In the genomic region with DNA sequence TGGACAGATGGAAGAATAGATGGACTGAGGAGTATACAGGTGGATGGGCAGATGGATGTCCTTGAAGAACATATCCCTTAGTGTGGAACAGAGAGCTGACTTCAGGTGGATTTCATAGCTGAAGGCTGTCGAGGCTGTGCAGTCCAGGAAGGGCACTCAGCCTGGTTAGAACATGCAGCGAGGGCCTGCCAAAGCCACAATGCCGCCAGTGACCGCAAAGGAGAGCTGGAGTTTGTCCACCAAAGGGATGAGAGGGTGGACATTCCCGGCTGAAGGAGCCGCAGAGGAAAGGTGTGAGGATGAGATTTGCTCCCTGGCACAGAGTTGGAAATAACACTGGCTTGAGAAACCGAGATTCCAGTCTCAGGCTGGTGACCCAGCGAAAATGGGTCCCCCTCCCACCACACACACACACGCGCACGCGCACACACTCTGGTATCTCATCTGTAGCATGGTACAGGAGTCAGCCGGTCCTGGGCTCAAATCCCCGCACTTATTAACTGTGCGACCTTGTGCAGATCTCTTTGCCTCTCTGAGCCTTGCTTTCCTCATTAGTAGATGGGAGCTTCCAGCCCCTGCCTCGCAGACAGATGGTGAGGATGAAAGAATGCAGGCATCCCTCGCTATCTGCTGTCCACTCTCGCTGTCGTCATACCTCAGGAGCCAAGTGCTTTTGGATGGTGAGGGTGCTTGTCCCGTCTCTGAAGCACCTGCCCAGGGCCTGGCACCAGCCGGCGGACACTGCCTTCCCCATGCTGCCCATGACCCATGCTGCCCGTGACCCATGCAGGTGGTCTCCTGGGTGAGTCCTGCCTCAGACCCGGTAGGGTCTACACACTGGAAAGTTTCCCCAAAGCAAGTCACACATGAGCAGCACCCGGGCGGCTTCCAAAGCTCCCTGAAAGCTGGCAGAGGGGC, we compare ENCODE assay signal across 21 cellular contexts. TPM values are rescaled to one million over a fixed set of nuclear protein-coding genes. Genes with fewer than 3 reads are reported as not detected.
A peak's percentile ranks its signal among the peaks of the same experiment; 100 is the strongest.
DNase-seq lines count a peak whose midpoint lies in the region; ATAC-seq and TF ChIP-seq lines count a peak whose summit lies in the region.
"Had no signal": no experiment of that assay in that cellular context is flagged by ENCODE, and none has a peak within 500 bp of the region (broad histone marks: within the 10 kb centered on the region; RNA-seq: fewer than 3 reads in every experiment).

No MANE protein-coding gene starts in this region.

- H3K4me2 ChIP-seq in mammary epithelial cell (ENCODE audit: insufficient read depth, low read depth, low read length): peak overlapping the region; percentile 10

- no peak for TF ChIP-seq POLR2A in stomach (IDR thresholded peaks at IDR 0.05)

- H3K27me3 Mint-ChIP-seq in MCF 10A (ENCODE audit: insufficient read depth, unreplicated experiment): no peaks in the 10 kb centered on the region

- H3K4me3 ChIP-seq in mammary epithelial cell (replicated peaks in 1 of 3; ENCODE audit: insufficient read depth in 1 of 3, low read depth in 2 of 3, low read length in 3 of 3) (no peak overlapping the region), WERI-Rb-1 (ENCODE audit: low read depth, low read length) (no peak overlapping the region), SJCRH30 (no peak overlapping the region), stomach (no peak overlapping the region)
- H3K4me3 ChIP-seq: SK-N-MC had no signal

- CTCF ChIA-PET in mammary epithelial cell (lab: Charles Lee; ENCODE audit: low non-redundant PET) (no interaction called here), MCF 10A (lab: Yijun Ruan, JAX) (interaction anchor here (0.7 kb wide), 1 partner anchor 59 kb away, joined by 3 read pairs; no protein-coding TSS in a partner anchor)

- H2AFZ ChIP-seq in mammary epithelial cell (ENCODE audit: low read depth, low read length): peak overlapping the region; percentile 22

- peaks cover 5% of the 10 kb centered on the region for H3K4me1 Mint-ChIP-seq in MCF 10A (ENCODE audit: insufficient read depth, unreplicated experiment)
- peaks cover 10% of the 10 kb centered on the region for H3K4me1 Mint-ChIP-seq in stimulated activated effector memory CD8-positive, alpha-beta T cell treated with anti-CD3 and anti-CD28 coated beads, Interleukin-12 subunit alpha, Interleukin-12 subunit beta, amount 100 ng/mL, for 72 hours

- no peak for TF ChIP-seq EP300 in stomach (IDR thresholded peaks at IDR 0.05)

- H3K9me3 ChIP-seq in mammary epithelial cell (replicated peaks; ENCODE audit: insufficient read depth, low read length): no peaks in the 10 kb centered on the region
- no peaks in the 10 kb centered on the region for H3K9me3 ChIP-seq in WERI-Rb-1 (ENCODE audit: severe bottlenecking)
- no peaks in the 10 kb centered on the region for H3K9me3 ChIP-seq in SJCRH30 (replicated peaks)
- no peaks in the 10 kb centered on the region for H3K9me3 ChIP-seq in stomach

- H3K36me3 Mint-ChIP-seq in MCF 10A (ENCODE audit: insufficient read depth, unreplicated experiment): no peaks in the 10 kb centered on the region
- no peaks in the 10 kb centered on the region for H3K36me3 Mint-ChIP-seq in stimulated activated effector memory CD8-positive, alpha-beta T cell treated with anti-CD3 and anti-CD28 coated beads, Interleukin-12 subunit alpha, Interleukin-12 subunit beta, amount 100 ng/mL, for 72 hours

- no peak for TF ChIP-seq CTCF in mammary epithelial cell (conservative IDR thresholded peaks at IDR 0.05 in 1 of 2, IDR thresholded peaks at IDR 0.05 in 1 of 2; ENCODE audit: extremely low read depth in 1 of 2, insufficient read depth in 1 of 2, low read depth in 1 of 2, low read length in 2 of 2)
- TF ChIP-seq CTCF in MCF 10A (IDR thresholded peaks at IDR 0.05; ENCODE audit: unreplicated experiment): no peak
- TF ChIP-seq CTCF in WERI-Rb-1 (IDR thresholded peaks at IDR 0.05; ENCODE audit: low read depth, low read length): no peak
- no peak for TF ChIP-seq CTCF in stomach (IDR thresholded peaks at IDR 0.05)

- H4K20me1 ChIP-seq in mammary epithelial cell (ENCODE audit: insufficient read depth, low read length): no peaks in the 10 kb centered on the region

- POLR2A ChIA-PET in MCF 10A (lab: Yijun Ruan, JAX): no interaction called here

- DNase-seq in mammary epithelial cell: peak; percentile 41
- no peak for DNase-seq in MCF 10A (ENCODE audit: unreplicated experiment)
- DNase-seq in WERI-Rb-1: peak; percentile 25
- DNase-seq in cerebellum (ENCODE audit: low spot score): peak; percentile 81
- DNase-seq in stimulated activated effector memory CD8-positive, alpha-beta T cell treated with anti-CD3 and anti-CD28 coated beads, Interleukin-12 subunit alpha, Interleukin-12 subunit beta, amount 100 ng/mL, for 72 hours (ENCODE audit: low spot score in 2 of 2): no peak
- no peak for DNase-seq in SJCRH30
- no peak for DNase-seq in stomach
- DNase-seq: Calu3, DMS79 treated with DMSO at 0.1 percent for 48 hours, KBM-7, MM.1S, NCI-H446, NCI-H526, SHP77 treated with DMSO at 0.1 percent for 48 hours had no signal

- intact Hi-C loops in mammary epithelial cell (cut with micrococcal nuclease): no loop called here
- intact Hi-C loops in MCF 10A (cut with micrococcal nuclease): no loop called here
- intact Hi-C loops in stomach (cut with DNase I; ENCODE audit: low total_unique reads): no loop called here

- no peak overlapping the region for H3K4me3 Mint-ChIP-seq in MCF 10A (ENCODE audit: unreplicated experiment)
- H3K4me3 Mint-ChIP-seq in stimulated activated effector memory CD8-positive, alpha-beta T cell treated with anti-CD3 and anti-CD28 coated beads, Interleukin-12 subunit alpha, Interleukin-12 subunit beta, amount 100 ng/mL, for 72 hours: no peak overlapping the region

- H3K4me1 ChIP-seq in mammary epithelial cell (ENCODE audit: insufficient read depth, low read length): peaks cover 14% of the 10 kb centered on the region
- H3K4me1 ChIP-seq in SJCRH30: peaks cover 8% of the 10 kb centered on the region
- peaks cover 4 to 16% (median 9%) of the 10 kb centered on the region in 4 donors for H3K4me1 ChIP-seq in stomach

- no peaks in the 10 kb centered on the region for H3K9me3 Mint-ChIP-seq in MCF 10A (ENCODE audit: unreplicated experiment)
- no peaks in the 10 kb centered on the region for H3K9me3 Mint-ChIP-seq in stimulated activated effector memory CD8-positive, alpha-beta T cell treated with anti-CD3 and anti-CD28 coated beads, Interleukin-12 subunit alpha, Interleukin-12 subunit beta, amount 100 ng/mL, for 72 hours

- no peaks in the 10 kb centered on the region for H3K36me3 ChIP-seq in mammary epithelial cell (ENCODE audit: insufficient read depth, low read length)
- H3K36me3 ChIP-seq in WERI-Rb-1: no peaks in the 10 kb centered on the region
- H3K36me3 ChIP-seq in SJCRH30: no peaks in the 10 kb centered on the region
- no peaks in the 10 kb centered on the region for H3K36me3 ChIP-seq in stomach

- in situ Hi-C loops in mammary epithelial cell (cut with MboI; ENCODE audit: low sequenced_read_pairs in 2 of 2): no loop called here

- ATAC-seq in stimulated activated effector memory CD8-positive, alpha-beta T cell treated with anti-CD3 and anti-CD28 coated beads, Interleukin-12 subunit alpha, Interleukin-12 subunit beta, amount 100 ng/mL, for 72 hours: peak; percentile 16
- ATAC-seq: Panc1 had no signal

- H3K79me2 ChIP-seq in mammary epithelial cell (ENCODE audit: insufficient read depth, low read length): no peaks in the 10 kb centered on the region

- no peak overlapping the region for H3K27ac Mint-ChIP-seq in MCF 10A (ENCODE audit: low read depth, unreplicated experiment)
- no peak overlapping the region for H3K27ac Mint-ChIP-seq in stimulated activated effector memory CD8-positive, alpha-beta T cell treated with anti-CD3 and anti-CD28 coated beads, Interleukin-12 subunit alpha, Interleukin-12 subunit beta, amount 100 ng/mL, for 72 hours

- no peak overlapping the region for H3K9ac ChIP-seq in mammary epithelial cell (ENCODE audit: insufficient read depth, low read length)

- 25% methylated on average over 23 of the region's 26 CpGs for WGBS in mammary epithelial cell (ENCODE audit: low coverage, missing lambda C conversion rate)
- 90 to 93% (median 92%) methylated on average over 25 to 26 of the region's 26 CpGs for WGBS in stomach, 5 donors

- H3K27ac ChIP-seq in mammary epithelial cell (ENCODE audit: insufficient read depth, low read depth, low read length) (no peak overlapping the region), WERI-Rb-1 (no peak overlapping the region), SJCRH30 (no peak overlapping the region), stomach (no peak overlapping the region)
- H3K27ac ChIP-seq: RWPE1, SK-N-MC had no signal

- dilution Hi-C loops in mammary epithelial cell (cut with HindIII; ENCODE audit: low sequenced_read_pairs): no loop called here

- no peaks in the 10 kb centered on the region for H3K27me3 ChIP-seq in mammary epithelial cell (ENCODE audit: insufficient read depth, low read length)
- H3K27me3 ChIP-seq in WERI-Rb-1 (ENCODE audit: insufficient read depth, low read depth, severe bottlenecking): no peaks in the 10 kb centered on the region
- peaks cover 30% of the 10 kb centered on the region for H3K27me3 ChIP-seq in SJCRH30
- no peaks in the 10 kb centered on the region for H3K27me3 ChIP-seq in stomach

- no TSS peak for BruUV-seq in mammary epithelial cell (replicated peaks; lab: Mats Ljungman, UMichigan)
- no TSS peak for BruUV-seq in MCF 10A (replicated peaks; lab: Mats Ljungman, UMichigan)

RNA-seq across cellular contexts. Expression of a gene that starts 26.8 kb away (rescaled TPM):
- total RNA-seq in mammary epithelial cell (10 to 100 TPM; 17.8 to 56.2 TPM), MCF 10A (2022) (45.1 and 48.5 TPM in 2 replicates), cerebellum (9.1 TPM), stomach (100 to 1,000 TPM in 2 of 5 donors, 10 to 100 TPM in 3; 36.2 to 191 (median 67.0) TPM)
- polyA plus RNA-seq in mammary epithelial cell (61.9 TPM), stomach (100 to 1,000 TPM in 2 of 3 donors, 10 to 100 TPM in 1; 64.5 to 169 (median 101) TPM)
- 17.1 TPM for polyA minus RNA-seq in mammary epithelial cell
- 203 and 208 TPM in 2 replicates for total RNA-seq in SJCRH30 (2014; rRNA removed; shearing (Covaris generic))

RNA-seq across cellular contexts. Expression of a gene that starts 55.4 kb away (rescaled TPM):
- total RNA-seq in mammary epithelial cell: not detected
- not detected for polyA plus RNA-seq in mammary epithelial cell
- polyA minus RNA-seq in mammary epithelial cell: not detected
- total RNA-seq in MCF 10A (2022): not detected in 2 replicates
- total RNA-seq in cerebellum: not detected
- 0.12 and 0.28 TPM in 2 replicates for total RNA-seq in SJCRH30 (2014; rRNA removed; shearing (Covaris generic))
- not detected for total RNA-seq in stomach
- polyA plus RNA-seq in stomach: 1 to 10 TPM in 2 of 3 donors, under 1 TPM in 1; 0.88 to 9.8 (median 3.2) TPM
- total RNA-seq: A172, Calu3, LHCN-M2, OCI-LY7 had no signal
- polyA plus RNA-seq: BJ had no signal

Comparison
In these comparisons a context has a peak if more than half of its experiments do, and no peak if none do; other contexts are left out.
1. DNase-seq: peak in mammary epithelial cell (single experiment), WERI-Rb-1 (single experiment) and cerebellum (single experiment); none in MCF 10A (single experiment), stimulated activated effector memory CD8-positive, alpha-beta T cell treated with anti-CD3 and anti-CD28 coated beads, Interleukin-12 subunit alpha, Interleukin-12 subunit beta, amount 100 ng/mL, for 72 hours (0 of 2), SJCRH30 (0 of 2) and stomach (single experiment).